ENCODE assay signal across 8 cellular contexts in genomic region chr7:7323352-7323751, GRCh38.
DNase-seq lines count a peak whose midpoint lies in the region; ATAC-seq lines count a peak whose summit lies in the region.

No MANE protein-coding gene starts in this region.

- DNase-seq in kidney glomerular epithelial cell (lab: John Stamatoyannopoulos, UW): peak; percentile 84
- no peak for DNase-seq in activated effector memory CD4-positive, alpha-beta T cell treated with anti-CD3 and anti-CD28 coated beads, Interleukin-2, amount 50 U/mL, for 16 hours
- no peak for DNase-seq in activated CD4-positive, alpha-beta T cell treated with anti-CD3 and anti-CD28 coated beads, Interleukin-2, amount 50 U/mL, for 48 hours

- ATAC-seq in GM18517 (IDR thresholded peaks at IDR 0.05; ENCODE audit: unreplicated experiment): peak; percentile 64
- ATAC-seq in GM21723 (IDR thresholded peaks at IDR 0.05; ENCODE audit: unreplicated experiment): peak; percentile 63
- peak; percentile 51 for ATAC-seq in HG03565 (IDR thresholded peaks at IDR 0.05; ENCODE audit: unreplicated experiment)
- no peak for ATAC-seq in HG03025 (IDR thresholded peaks at IDR 0.05; ENCODE audit: low FRiP score, unreplicated experiment)
- no peak for ATAC-seq in HG03045 (IDR thresholded peaks at IDR 0.05; ENCODE audit: unreplicated experiment)

Comparison
In these comparisons a context has a peak if more than half of its experiments do, and no peak if none do; other contexts are left out.
1. ATAC-seq: peak in GM18517 (single experiment), GM21723 (single experiment) and HG03565 (single experiment); none in HG03025 (single experiment) and HG03045 (single experiment).